In genomic region chr2:233053928-233054774, GRCh38 we compare ENCODE assay signal across 8 cellular contexts. TPM values are rescaled to one million over a fixed set of nuclear protein-coding genes. Genes with fewer than 3 reads are reported as not detected.
A peak's percentile ranks its signal among the peaks of the same experiment; 100 is the strongest.
DNase-seq lines count a peak whose midpoint lies in the region; ATAC-seq and TF ChIP-seq lines count a peak whose summit lies in the region.
"Had no signal": no experiment of that assay in that cellular context is flagged by ENCODE, and none has a peak within 500 bp of the region (broad histone marks: within the 10 kb centered on the region; RNA-seq: fewer than 3 reads in every experiment).

No MANE protein-coding gene starts in this region.

- H3K4me1 ChIP-seq in ascending aorta: peaks cover 0 to 3% of the 10 kb centered on the region in 2 donors

- H3K9me3 ChIP-seq in T-helper 17 cell (ENCODE audit: control insufficient read depth, low read length, poor library complexity, severe bottlenecking) (no peaks in the 10 kb centered on the region), ascending aorta (no peaks in the 10 kb centered on the region)

- H3K4me1 Mint-ChIP-seq in T-helper 17 cell: peaks cover 37% of the 10 kb centered on the region
- H3K4me1 Mint-ChIP-seq in immature natural killer cell: peaks cover 34 to 40% of the 10 kb centered on the region in 2 donors

- H3K27me3 Mint-ChIP-seq in T-helper 17 cell (peaks cover 6% of the 10 kb centered on the region), immature natural killer cell (ENCODE audit: low read depth in 3 of 3) (peaks cover 6 to 11% (median 6%) of the 10 kb centered on the region in 3 donors)

- no peaks in the 10 kb centered on the region for H3K36me3 ChIP-seq in ascending aorta

- DNase-seq in GM10266 (ENCODE audit: extremely low spot score) (peak; percentile 89), HT1080 (ENCODE audit: low read depth) (peak; percentile 35), T-helper 17 cell (peak; percentile 55 to 72 (median 70)), ascending aorta (ENCODE audit: low spot score in 2 of 2) (peak in 1 of 2 donors; percentile 74), immature natural killer cell (peak; percentile 59 to 66 (median 63)), cortex of kidney (lab: John Stamatoyannopoulos, UW) (no peak)
- DNase-seq in stimulated activated CD4-positive, alpha-beta T cell treated with anti-CD3 and anti-CD28 coated beads, Interleukin-1b, Interleukin-23, amount 100 ng/mL, for 24 hours (ENCODE audit: low read depth in 4 of 4, low spot score in 1 of 4): peak; percentile 56 to 78 (median 66)

- H3K9me3 Mint-ChIP-seq in immature natural killer cell: no peaks in the 10 kb centered on the region

- intact Hi-C loops in ascending aorta (cut with DNase I): loop anchor here (5.0 kb wide), 2 partner anchors 198 to 202 kb away; partner anchors contain the start of gene ATG16L1

- H3K36me3 Mint-ChIP-seq in T-helper 17 cell (ENCODE audit: low read depth) (no peaks in the 10 kb centered on the region), immature natural killer cell (no peaks in the 10 kb centered on the region)

- no peak overlapping the region for H3K4me3 ChIP-seq in ascending aorta

- no peak overlapping the region for H3K27ac ChIP-seq in ascending aorta

- ATAC-seq in T-helper 17 cell: peak; percentile 84

- TF ChIP-seq CTCF in GM10266 (IDR thresholded peaks at IDR 0.05; ENCODE audit: control insufficient read depth, insufficient read depth, low read depth, missing control alignments) (peak; percentile 96), ascending aorta (IDR thresholded peaks at IDR 0.05) (peak; percentile 76 to 91 (median 86))

- no peaks in the 10 kb centered on the region for H3K27me3 ChIP-seq in ascending aorta

- H3K4me3 Mint-ChIP-seq in T-helper 17 cell (peak overlapping the region; percentile 78), immature natural killer cell (peak overlapping the region in 2 of 5 donors; percentile 11 to 35)

- H3K27ac Mint-ChIP-seq in T-helper 17 cell: peak overlapping the region; percentile 94
- H3K27ac Mint-ChIP-seq in immature natural killer cell: peak overlapping the region in 2 of 6 donors; percentile 36 to 71

RNA-seq across cellular contexts. Expression of gene INPP5D, which starts 6.0 kb away (rescaled TPM):
- total RNA-seq in HT1080 (2014; rRNA removed; shearing (Covaris generic)): 1.0 and 2.0 TPM in 2 replicates
- 5.9 and 6.7 TPM in 2 replicates for polyA plus RNA-seq in HT1080 (2015; cell fraction: cytosol; rRNA removed)
- polyA plus RNA-seq in HT1080 (2015; cell fraction: nucleus; rRNA removed): 6.6 and 10.1 TPM in 2 replicates
- total RNA-seq in T-helper 17 cell (100 to 1,000 TPM; 163 to 184 TPM), ascending aorta (21.7 TPM)
- 100 to 1,000 TPM in 1 of 3 donors, 10 to 100 TPM in 2; 54.8 to 307 (median 73.5) TPM for polyA plus RNA-seq in immature natural killer cell

RNA-seq across cellular contexts. Expression of gene NEU2, which starts 21.7 kb away (rescaled TPM):
- total RNA-seq in HT1080 (2014; rRNA removed; shearing (Covaris generic)): 0.24 and 0.37 TPM in 2 replicates
- polyA plus RNA-seq in HT1080 (2015; cell fraction: cytosol; rRNA removed): not detected in 2 replicates
- polyA plus RNA-seq in HT1080 (2015; cell fraction: nucleus; rRNA removed): 0.27 and 0.43 TPM in 2 replicates
- total RNA-seq in T-helper 17 cell (not detected), ascending aorta (not detected)
- polyA plus RNA-seq in immature natural killer cell: not detected
- total RNA-seq: dermis microvascular lymphatic vessel endothelial cell had no signal

RNA-seq across cellular contexts. Expression of gene NGEF, which starts 41.1 kb away (rescaled TPM):
- total RNA-seq in HT1080 (2014; rRNA removed; shearing (Covaris generic)): 0.30 and 2.7 TPM in 2 replicates
- 0.84 and 1.4 TPM in 2 replicates for polyA plus RNA-seq in HT1080 (2015; cell fraction: cytosol; rRNA removed)
- polyA plus RNA-seq in HT1080 (2015; cell fraction: nucleus; rRNA removed): 1.9 and 2.6 TPM in 2 replicates
- total RNA-seq in T-helper 17 cell (not detected), ascending aorta (0.43 TPM)
- polyA plus RNA-seq in immature natural killer cell: not detected
